ENCODE assay signal across 8 cellular contexts in genomic region chr5:142915840-142916424, GRCh38.
DNase-seq lines count a peak whose midpoint lies in the region; ATAC-seq, FAIRE-seq and TF ChIP-seq lines count a peak whose summit lies in the region.

No MANE protein-coding gene starts in this region.

- no peaks in the 10 kb centered on the region for H3K27me3 ChIP-seq in A673 (replicated peaks; ENCODE audit: insufficient read depth, low read depth, low read length, poor library complexity)
- 0 out of 5 replicates have a peak, but pooled peaks cover 0 to 2% of the 10 kb centered on the region in 2 experiments for H3K27me3 ChIP-seq in K562 (ENCODE audit: control insufficient read depth in 2 of 2, insufficient read depth in 2 of 2, low read length in 2 of 2)

- H3K4me1 ChIP-seq in A673 (ENCODE audit: insufficient read depth, low read length, poor library complexity, severe bottlenecking) (peaks cover 11% of the 10 kb centered on the region), K562 (replicated peaks in 1 of 2; ENCODE audit: control insufficient read depth in 2 of 2, insufficient read depth in 2 of 2, low read length in 2 of 2) (no peaks in the 10 kb centered on the region)

- ATAC-seq in HG02610 (IDR thresholded peaks at IDR 0.05; ENCODE audit: unreplicated experiment): peak; percentile 78
- ATAC-seq in K562: peak; percentile 85
- peak; percentile 85 for ATAC-seq in memory B cell (ENCODE audit: low read depth)
- ATAC-seq in activated CD8-positive, alpha-beta memory T cell treated with anti-CD3 and anti-CD28 coated beads, Interleukin-2, amount 10 ng/mL, durations not matched to agents 7 days and 5 days: no peak

- H3K27ac ChIP-seq in A673 (ENCODE audit: low read depth, low read length, poor library complexity, severe bottlenecking) (no peak overlapping the region), K562 (ENCODE audit: extremely low read depth, low read depth, low read length) (no peak overlapping the region)

- under 1% methylated on average over 7 of the region's 7 CpGs for WGBS in K562 (ENCODE audit: insufficient coverage, low coverage, missing lambda C conversion rate)

- H3K9me3 Mint-ChIP-seq in memory B cell: no peaks in the 10 kb centered on the region
- no peaks in the 10 kb centered on the region for H3K9me3 Mint-ChIP-seq in activated CD8-positive, alpha-beta memory T cell treated with anti-CD3 and anti-CD28 coated beads, Interleukin-2, amount 10 ng/mL, durations not matched to agents 7 days and 5 days (ENCODE audit: low read depth)

- TF ChIP-seq POLR2A in K562 (conservative IDR thresholded peaks at IDR 0.05): no peak

- H4K20me1 ChIP-seq in K562 (replicated peaks; ENCODE audit: control insufficient read depth, insufficient read depth, low read length): no peaks in the 10 kb centered on the region

- H2AFZ ChIP-seq in K562 (ENCODE audit: low read depth, low read length): no peak overlapping the region

- intact Hi-C loops in A673 (cut with micrococcal nuclease; ENCODE audit: unreplicated experiment): no loop called here
- intact Hi-C loops in K562 (cut with micrococcal nuclease): no loop called here

- H3K36me3 Mint-ChIP-seq in memory B cell: peaks cover 17% of the 10 kb centered on the region
- peaks cover 3% of the 10 kb centered on the region for H3K36me3 Mint-ChIP-seq in activated CD8-positive, alpha-beta memory T cell treated with anti-CD3 and anti-CD28 coated beads, Interleukin-2, amount 10 ng/mL, durations not matched to agents 7 days and 5 days

- CTCF ChIA-PET in A673 (lab: Charles Lee): interaction anchor here (1.0 to 1.4 kb wide), 2 partner anchors 27 to 202 kb away, joined by 3 to 4 read pairs; no protein-coding TSS in a partner anchor
- CTCF ChIA-PET in K562 (lab: Yijun Ruan, JAX; ENCODE audit: low intra/inter-chr PET ratio): interaction anchor here (1.0 to 1.4 kb wide), 3 partner anchors 167 to 203 kb away, joined by 3 to 5 read pairs (median 4); no protein-coding TSS in a partner anchor
- CTCF ChIA-PET in activated CD8-positive, alpha-beta memory T cell treated with anti-CD3 and anti-CD28 coated beads, Interleukin-2, amount 10 ng/mL, durations not matched to agents 7 days and 5 days (lab: Charles Lee): interaction anchor here (1.0 to 2.7 kb wide), 6 partner anchors 10 to 214 kb away, joined by 3 to 8 read pairs (median 4); no protein-coding TSS in a partner anchor

- H3K4me3 ChIP-seq in A673 (ENCODE audit: low read depth, low read length, poor library complexity, severe bottlenecking) (no peak overlapping the region), GM12865 (ENCODE audit: low read depth, low read length) (no peak overlapping the region), K562 (no peak overlapping the region)

- no peak for TF ChIP-seq EP300 in K562 (IDR thresholded peaks at IDR 0.05; ENCODE audit: low read length)

- no peak overlapping the region for H3K4me3 Mint-ChIP-seq in memory B cell
- no peak overlapping the region for H3K4me3 Mint-ChIP-seq in activated CD8-positive, alpha-beta memory T cell treated with anti-CD3 and anti-CD28 coated beads, Interleukin-2, amount 10 ng/mL, durations not matched to agents 7 days and 5 days

- H3K4me2 ChIP-seq in K562 (ENCODE audit: insufficient read depth, low read length): no peak overlapping the region

- H3K27me3 Mint-ChIP-seq in memory B cell: no peaks in the 10 kb centered on the region
- H3K27me3 Mint-ChIP-seq in activated CD8-positive, alpha-beta memory T cell treated with anti-CD3 and anti-CD28 coated beads, Interleukin-2, amount 10 ng/mL, durations not matched to agents 7 days and 5 days: no peaks in the 10 kb centered on the region

- FAIRE-seq in K562 (lab: Jason Lieb, UNC): peak; percentile 77

- H3K27ac Mint-ChIP-seq in memory B cell: peak overlapping the region; percentile 19
- no peak overlapping the region for H3K27ac Mint-ChIP-seq in activated CD8-positive, alpha-beta memory T cell treated with anti-CD3 and anti-CD28 coated beads, Interleukin-2, amount 10 ng/mL, durations not matched to agents 7 days and 5 days

- H3K79me2 ChIP-seq in K562 (ENCODE audit: control insufficient read depth, insufficient read depth, low read length): no peaks in the 10 kb centered on the region

- peaks cover 5% of the 10 kb centered on the region for H3K4me1 Mint-ChIP-seq in memory B cell
- H3K4me1 Mint-ChIP-seq in activated CD8-positive, alpha-beta memory T cell treated with anti-CD3 and anti-CD28 coated beads, Interleukin-2, amount 10 ng/mL, durations not matched to agents 7 days and 5 days: no peaks in the 10 kb centered on the region

- no peaks in the 10 kb centered on the region for H3K9me3 ChIP-seq in A673 (ENCODE audit: low read depth, low read length, poor library complexity, severe bottlenecking)
- H3K9me3 ChIP-seq in K562 (replicated peaks; ENCODE audit: control insufficient read depth, insufficient read depth, low read depth, low read length): no peaks in the 10 kb centered on the region

- BruUV-seq in A673 (replicated peaks; lab: Mats Ljungman, UMichigan) (no TSS peak), K562 (replicated peaks; lab: Mats Ljungman, UMichigan) (no TSS peak)

- H3K9me1 ChIP-seq in K562 (ENCODE audit: control insufficient read depth, insufficient read depth, low read length): no peaks in the 10 kb centered on the region

- H3K36me3 ChIP-seq in A673 (ENCODE audit: insufficient read depth, low read length, poor library complexity, severe bottlenecking): no peaks in the 10 kb centered on the region
- H3K36me3 ChIP-seq in K562 (ENCODE audit: control insufficient read depth, insufficient read depth, low read length): no peaks in the 10 kb centered on the region

- no peak overlapping the region for H3K9ac ChIP-seq in K562 (ENCODE audit: insufficient read depth in 1 of 2, low read depth in 2 of 2, low read length in 2 of 2)

- in situ Hi-C loops in K562 (cut with MboI): no loop called here

- DNase-seq in A673 (ENCODE audit: low spot score) (peak; percentile 29), GM12865 (ENCODE audit: low read depth) (peak; percentile 57), NCI-H2171 (lab: John Stamatoyannopoulos, UW) (peak; percentile 12), K562 (ENCODE audit: extremely low read depth in 1 of 4, low spot score in 3 of 4) (peak; percentile 14 to 41 (median 30)), memory B cell (ENCODE audit: low spot score in 2 of 2) (peak; percentile 9 to 12)
- no peak for DNase-seq in activated CD8-positive, alpha-beta memory T cell treated with anti-CD3 and anti-CD28 coated beads, Interleukin-2, amount 10 ng/mL, durations not matched to agents 7 days and 5 days
- no peak for DNase-seq in stimulated activated CD4-positive, alpha-beta T cell treated with anti-CD3 and anti-CD28 coated beads, Interleukin-2, amount 100 ng/mL, for 48 hours

- POLR2A ChIA-PET in A673 (lab: Charles Lee; ENCODE audit: low non-redundant PET): no interaction called here
- POLR2A ChIA-PET in K562 (lab: Yijun Ruan, JAX): no interaction called here

- TF ChIP-seq RAD21 in K562 (CRISPR knock-in tag; conservative IDR thresholded peaks at IDR 0.05 in 1 of 2, IDR thresholded peaks at IDR 0.05 in 1 of 2): peak; percentile 54 to 72

- TF ChIP-seq CTCF in A673 (conservative IDR thresholded peaks at IDR 0.05; ENCODE audit: low read depth, low read length): peak; percentile 59
- TF ChIP-seq CTCF in GM12865 (IDR thresholded peaks at IDR 0.05; ENCODE audit: insufficient read depth, low read depth, low read length, missing control alignments): peak; percentile 54
- peak; percentile 58 to 64 (median 63) for TF ChIP-seq CTCF in K562 (IDR thresholded peaks at IDR 0.05 in 2 of 3, conservative IDR thresholded peaks at IDR 0.05 in 1 of 3; ENCODE audit: insufficient read depth in 2 of 3, low read depth in 1 of 3, low read length in 3 of 3)

TF ChIP-seq in K562, 482 proteins besides CTCF, POLR2A, EP300 and RAD21:
- TF ChIP-seq SMC3 (conservative IDR thresholded peaks at IDR 0.05; ENCODE audit: insufficient read depth, low read depth, low read length) (0 out of 2 replicates have a peak, but pooled peaks have one; percentile 26), DEAF1 (CRISPR knock-in tag; IDR thresholded peaks at IDR 0.05) (peak; percentile 42; the same call in 1 of the 2 replicates), NCOA6 (IDR thresholded peaks at IDR 0.05) (no peak), CTCFL (IDR thresholded peaks at IDR 0.05; ENCODE audit: borderline replicate concordance, insufficient read depth, low read depth, low read length, poor library complexity, severe bottlenecking) (peak; percentile 72), NR1H2 (CRISPR knock-in tag; IDR thresholded peaks at IDR 0.05) (no peak), SPI1 (IDR thresholded peaks at IDR 0.05; ENCODE audit: borderline replicate concordance, low read depth, low read length) (peak; percentile 21; the same call in 1 of the 2 replicates)

Comparison
In these comparisons a context has a peak if more than half of its experiments do, and no peak if none do; other contexts are left out.
1. DNase-seq: peak in A673 (single experiment), GM12865 (single experiment), NCI-H2171 (single experiment), K562 (4 of 4) and memory B cell (2 of 2); none in activated CD8-positive, alpha-beta memory T cell treated with anti-CD3 and anti-CD28 coated beads, Interleukin-2, amount 10 ng/mL, durations not matched to agents 7 days and 5 days (single experiment) and stimulated activated CD4-positive, alpha-beta T cell treated with anti-CD3 and anti-CD28 coated beads, Interleukin-2, amount 100 ng/mL, for 48 hours (0 of 2).
2. Peak in every context shown above with its lines, with median percentiles within 50 percentile points of each other: CTCF ChIP-seq.